Comparison of ENCODE assay signal across 22 cellular contexts in the genomic region with DNA sequence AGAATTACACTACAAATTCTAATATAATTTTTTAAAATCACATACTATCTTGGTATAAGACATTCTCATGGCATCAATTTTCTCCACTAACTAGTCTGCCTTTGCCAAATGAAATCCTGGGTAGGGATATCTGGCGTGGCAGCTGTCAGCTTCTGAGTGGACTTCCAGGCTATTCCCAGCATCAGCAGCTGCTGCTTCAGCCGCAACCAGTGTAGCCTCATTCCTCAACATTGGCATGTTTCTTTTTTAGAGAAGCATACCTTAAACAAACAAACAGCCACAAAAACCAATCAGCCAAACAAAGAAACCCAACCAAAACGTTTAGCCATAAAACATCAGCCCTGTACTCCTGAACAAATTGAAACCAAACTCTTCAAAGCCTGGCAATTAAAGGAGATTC.
"Had no signal": no experiment of that assay in that cellular context is flagged by ENCODE, and none has a peak within 500 bp of the region (broad histone marks: within the 10 kb centered on the region; RNA-seq: fewer than 3 reads in every experiment).

No MANE protein-coding gene starts in this region.

- DNase-seq: activated B cell treated with CpG ODN at 0.5 μM for 24 hours; activated CD4-positive, alpha-beta T cell treated with anti-CD3 and anti-CD28 coated beads for 36 hours; activated CD4-positive, alpha-beta T cell treated with anti-CD3 and anti-CD28 coated beads, Interleukin-2, amount 50 U/mL, for 4 hours; activated CD8-positive, alpha-beta memory T cell treated with anti-CD3 and anti-CD28 coated beads for 24 hours; activated CD8-positive, alpha-beta memory T cell treated with anti-CD3 and anti-CD28 coated beads, Interleukin-2, amount 50 U/mL, for 4 hours; activated T-cell treated with anti-CD3 and anti-CD28 coated beads, Interleukin-2, amount 50 U/mL, for 24 hours; aorta; brain microvascular endothelial cell; caudate nucleus; effector CD4-positive, alpha-beta T cell; foreskin fibroblast; heart right ventricle; left colon; nephron progenitor cell; pancreas; psoas muscle; stimulated activated CD4-positive, alpha-beta T cell treated with anti-CD3 and anti-CD28 coated beads, Interleukin-4, amount 100 ng/mL, for 4 hours; stomach had no signal

- H3K4me3 ChIP-seq: heart right ventricle, pancreas, psoas muscle, right atrium auricular region, stomach, vagina had no signal

- H3K4me1 ChIP-seq: pancreas, psoas muscle, right atrium auricular region, vagina had no signal

- H3K9me3 ChIP-seq: heart right ventricle, pancreas, psoas muscle, right atrium auricular region, stomach, vagina had no signal

- H3K36me3 ChIP-seq: brain microvascular endothelial cell, pancreas, right atrium auricular region, stomach, vagina had no signal

- H3K27ac ChIP-seq: brain microvascular endothelial cell, heart right ventricle, pancreas, psoas muscle, right atrium auricular region, stomach, vagina had no signal

- ATAC-seq: activated CD4-positive, alpha-beta T cell treated with anti-CD3 and anti-CD28 coated beads for 36 hours; activated naive CD4-positive, alpha-beta T cell treated with anti-CD3 and anti-CD28 coated beads, Interleukin-2, amount 50 U/mL, for 72 hours; activated T-helper 17 cell treated with anti-CD3 and anti-CD28 coated beads, Interleukin-2, amount 50 U/mL, for 72 hours; heart right ventricle; left colon; pancreas; psoas muscle had no signal

- H3K27me3 ChIP-seq: brain microvascular endothelial cell, heart right ventricle, pancreas, right atrium auricular region, stomach, vagina had no signal
